Comparison of ENCODE assay signal across 8 cellular contexts in the genomic region with DNA sequence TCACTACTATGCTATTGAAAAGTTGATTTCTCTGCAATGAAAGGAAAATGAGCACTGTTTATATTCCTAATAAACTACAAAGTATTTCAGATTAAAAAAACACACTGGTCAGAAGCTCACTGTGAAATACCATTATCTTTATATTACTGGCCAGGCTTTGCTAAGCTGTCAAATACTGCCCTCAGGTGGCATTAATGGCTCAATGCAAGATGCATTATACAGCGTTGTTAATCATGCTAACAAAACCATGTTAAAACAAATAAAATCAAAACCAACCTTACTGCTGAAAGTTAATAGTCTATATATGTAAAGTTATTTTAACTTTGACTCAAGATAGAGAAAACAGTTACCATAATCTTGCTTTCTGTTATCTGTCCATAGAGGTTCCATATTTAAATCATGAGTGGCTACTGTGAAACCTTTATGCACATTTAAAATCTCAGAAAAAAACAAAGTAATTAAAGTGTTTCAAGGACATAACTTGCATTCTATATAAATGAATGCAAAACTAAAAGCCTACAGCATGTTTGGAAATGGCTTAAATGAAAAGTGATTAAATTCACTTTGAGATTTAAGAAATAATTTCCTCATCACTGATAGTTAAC.
A peak's percentile ranks its signal among the peaks of the same experiment; 100 is the strongest.
DNase-seq lines count a peak whose midpoint lies in the region; ATAC-seq and TF ChIP-seq lines count a peak whose summit lies in the region.

No MANE protein-coding gene starts in this region.

- no peak overlapping the region for H3K4me3 Mint-ChIP-seq in CD4-positive, alpha-beta T cell

- no CpG with 5 or more reads among the region's 1 CpG for WGBS in mesenchymal stem cell

- intact Hi-C loops in CD4-positive, alpha-beta T cell (cut with DNase I, micrococcal nuclease): loop anchor here (1.0 to 10.0 kb wide), 2 partner anchors 547 to 553 kb away; no protein-coding TSS in a partner anchor

- no peak overlapping the region for H3K23ac ChIP-seq in mesenchymal stem cell (ENCODE audit: low read length in 2 of 2)

- peak; percentile 49 for ATAC-seq in CD4-positive, alpha-beta T cell (ENCODE audit: poor library complexity)
- ATAC-seq in GM18870 (IDR thresholded peaks at IDR 0.05; ENCODE audit: unreplicated experiment): peak; percentile 49

- no peak overlapping the region for H3K9ac ChIP-seq in mesenchymal stem cell (ENCODE audit: low read length)

- no peak overlapping the region for H2BK120ac ChIP-seq in mesenchymal stem cell (ENCODE audit: low read depth, low read length)

- no peak overlapping the region for H3K27ac ChIP-seq in CD4-positive, alpha-beta T cell (ENCODE audit: low read depth, low read length)
- H3K27ac ChIP-seq in mesenchymal stem cell (ENCODE audit: low read length, poor library complexity, severe bottlenecking): no peak overlapping the region

- peaks cover 59% of the 10 kb centered on the region for H3K36me3 Mint-ChIP-seq in CD4-positive, alpha-beta T cell (ENCODE audit: low read depth)

- H3K27ac Mint-ChIP-seq in CD4-positive, alpha-beta T cell: no peak overlapping the region

- H3K9me3 Mint-ChIP-seq in CD4-positive, alpha-beta T cell: no peaks in the 10 kb centered on the region

- no peak overlapping the region for H2AK5ac ChIP-seq in mesenchymal stem cell (ENCODE audit: low read length, severe bottlenecking)

- peak in 2 of 10 experiments; percentile 1 to 3 for DNase-seq in CD4-positive, alpha-beta T cell
- DNase-seq in M059J (ENCODE audit: low read depth) (peak; percentile 51), RKO (ENCODE audit: low spot score) (peak; percentile 75), dedifferentiated amniotic fluid mesenchymal stem cell (ENCODE audit: extremely low spot score) (peak; percentile 62), mesenchymal stem cell (peak; percentile 63), occipital lobe (lab: John Stamatoyannopoulos, UW) (no peak), ureter (ENCODE audit: low spot score) (no peak)

- H4K91ac ChIP-seq in mesenchymal stem cell (ENCODE audit: low read length): no peak overlapping the region

- no peak overlapping the region for H3K14ac ChIP-seq in mesenchymal stem cell (ENCODE audit: low read length in 2 of 2)

- H3K27me3 Mint-ChIP-seq in CD4-positive, alpha-beta T cell: no peaks in the 10 kb centered on the region

- no peak overlapping the region for H2BK12ac ChIP-seq in mesenchymal stem cell (ENCODE audit: low read length in 2 of 2)

- no peak overlapping the region for H3K4me2 ChIP-seq in mesenchymal stem cell (ENCODE audit: low read length, poor library complexity, severe bottlenecking)

- H3K36me3 ChIP-seq in mesenchymal stem cell (ENCODE audit: control insufficient read depth in 1 of 2, insufficient read depth in 2 of 2, low read depth in 1 of 2, low read length in 2 of 2): peaks cover 0 to 43% of the 10 kb centered on the region in 2 experiments

- POLR2A ChIA-PET in CD4-positive, alpha-beta T cell (lab: Charles Lee): no interaction called here

- H3K4me1 ChIP-seq in mesenchymal stem cell (ENCODE audit: control insufficient read depth, insufficient read depth, low read depth, low read length): no peaks in the 10 kb centered on the region

- no peaks in the 10 kb centered on the region for H3K9me3 ChIP-seq in CD4-positive, alpha-beta T cell (ENCODE audit: control insufficient read depth, low read length)
- H3K9me3 ChIP-seq in mesenchymal stem cell (ENCODE audit: control insufficient read depth, low read length): no peaks in the 10 kb centered on the region

- no peak overlapping the region for H3K4me3 ChIP-seq in mesenchymal stem cell (ENCODE audit: insufficient read depth in 1 of 2, low read depth in 1 of 2, low read length in 2 of 2)

- no peak overlapping the region for H2BK5ac ChIP-seq in mesenchymal stem cell (ENCODE audit: low read depth, low read length, poor library complexity, severe bottlenecking)

- H3K27me3 ChIP-seq in CD4-positive, alpha-beta T cell (ENCODE audit: control insufficient read depth, insufficient read depth, low read length): no peaks in the 10 kb centered on the region
- no peaks in the 10 kb centered on the region for H3K27me3 ChIP-seq in mesenchymal stem cell (ENCODE audit: control insufficient read depth in 1 of 2, insufficient read depth in 1 of 2, low read length in 2 of 2)

- H3K4me1 Mint-ChIP-seq in CD4-positive, alpha-beta T cell (ENCODE audit: low read depth): no peaks in the 10 kb centered on the region

- no peak overlapping the region for H3K4ac ChIP-seq in mesenchymal stem cell (ENCODE audit: low read depth in 1 of 2, low read length in 2 of 2)

- TF ChIP-seq CTCF in CD4-positive, alpha-beta T cell (IDR thresholded peaks at IDR 0.05): peak; percentile 79

- no peak overlapping the region for H2AFZ ChIP-seq in mesenchymal stem cell (ENCODE audit: low read depth, low read length)

- CTCF ChIA-PET in CD4-positive, alpha-beta T cell (lab: Charles Lee): interaction anchor here (0.5 to 1.2 kb wide), 6 partner anchors 11 to 1215 kb away, joined by 3 to 4 read pairs (median 4); no protein-coding TSS in a partner anchor

- no peaks in the 10 kb centered on the region for H3K79me1 ChIP-seq in mesenchymal stem cell (replicated peaks; ENCODE audit: low read length, poor library complexity, severe bottlenecking)

- H3K18ac ChIP-seq in mesenchymal stem cell (ENCODE audit: low read depth in 1 of 2, low read length in 2 of 2): no peak overlapping the region

- no peak overlapping the region for H2BK15ac ChIP-seq in mesenchymal stem cell (ENCODE audit: low read depth, poor library complexity, severe bottlenecking)

- no peak overlapping the region for H4K8ac ChIP-seq in mesenchymal stem cell (ENCODE audit: low read length)

Comparison
In these comparisons a context has a peak if more than half of its experiments do, and no peak if none do; other contexts are left out.
1. DNase-seq: peak in M059J (single experiment), RKO (single experiment), dedifferentiated amniotic fluid mesenchymal stem cell (single experiment) and mesenchymal stem cell (single experiment); none in occipital lobe (single experiment) and ureter (single experiment).